Comparison of ENCODE assay signal across 1 cellular context in the genomic region with DNA sequence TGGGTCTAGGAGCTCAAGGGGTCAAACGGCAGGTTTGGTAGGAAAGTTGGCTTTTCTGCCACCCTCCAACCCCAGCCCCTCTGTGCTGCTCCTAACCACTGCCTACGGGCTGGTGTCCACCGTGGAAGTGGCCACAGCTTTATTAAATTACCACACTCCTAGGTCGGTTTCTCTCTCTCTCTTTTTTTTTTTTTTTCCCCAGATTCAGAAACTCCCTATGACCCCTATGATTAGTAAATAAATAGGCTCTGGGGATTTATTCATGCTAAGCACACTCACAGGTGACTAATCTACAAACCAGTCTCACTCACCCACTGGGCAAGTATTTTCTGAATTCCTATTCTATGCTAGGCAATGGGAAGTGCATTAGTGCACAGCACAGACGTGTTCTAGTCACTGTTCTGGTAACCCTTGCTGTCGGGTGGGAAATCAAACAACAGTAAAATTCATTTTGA.
TF ChIP-seq lines count a peak whose summit lies in the region.

No MANE protein-coding gene starts in this region.

TF ChIP-seq in Ishikawa, 13 proteins besides CTCF, POLR2A, EP300 and RAD21 (continued from another document):
- TF ChIP-seq, protein P1, sequence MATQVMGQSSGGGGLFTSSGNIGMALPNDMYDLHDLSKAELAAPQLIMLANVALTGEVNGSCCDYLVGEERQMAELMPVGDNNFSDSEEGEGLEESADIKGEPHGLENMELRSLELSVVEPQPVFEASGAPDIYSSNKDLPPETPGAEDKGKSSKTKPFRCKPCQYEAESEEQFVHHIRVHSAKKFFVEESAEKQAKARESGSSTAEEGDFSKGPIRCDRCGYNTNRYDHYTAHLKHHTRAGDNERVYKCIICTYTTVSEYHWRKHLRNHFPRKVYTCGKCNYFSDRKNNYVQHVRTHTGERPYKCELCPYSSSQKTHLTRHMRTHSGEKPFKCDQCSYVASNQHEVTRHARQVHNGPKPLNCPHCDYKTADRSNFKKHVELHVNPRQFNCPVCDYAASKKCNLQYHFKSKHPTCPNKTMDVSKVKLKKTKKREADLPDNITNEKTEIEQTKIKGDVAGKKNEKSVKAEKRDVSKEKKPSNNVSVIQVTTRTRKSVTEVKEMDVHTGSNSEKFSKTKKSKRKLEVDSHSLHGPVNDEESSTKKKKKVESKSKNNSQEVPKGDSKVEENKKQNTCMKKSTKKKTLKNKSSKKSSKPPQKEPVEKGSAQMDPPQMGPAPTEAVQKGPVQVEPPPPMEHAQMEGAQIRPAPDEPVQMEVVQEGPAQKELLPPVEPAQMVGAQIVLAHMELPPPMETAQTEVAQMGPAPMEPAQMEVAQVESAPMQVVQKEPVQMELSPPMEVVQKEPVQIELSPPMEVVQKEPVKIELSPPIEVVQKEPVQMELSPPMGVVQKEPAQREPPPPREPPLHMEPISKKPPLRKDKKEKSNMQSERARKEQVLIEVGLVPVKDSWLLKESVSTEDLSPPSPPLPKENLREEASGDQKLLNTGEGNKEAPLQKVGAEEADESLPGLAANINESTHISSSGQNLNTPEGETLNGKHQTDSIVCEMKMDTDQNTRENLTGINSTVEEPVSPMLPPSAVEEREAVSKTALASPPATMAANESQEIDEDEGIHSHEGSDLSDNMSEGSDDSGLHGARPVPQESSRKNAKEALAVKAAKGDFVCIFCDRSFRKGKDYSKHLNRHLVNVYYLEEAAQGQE (IDR thresholded peaks at IDR 0.05; ENCODE audit: low read depth), result no peak
- TF ChIP-seq YY1 (IDR thresholded peaks at IDR 0.05; ENCODE audit: low read depth) (no peak), TCF12 (IDR thresholded peaks at IDR 0.05; ENCODE audit: low read depth) (peak; percentile 59), TEAD4 (IDR thresholded peaks at IDR 0.05) (peak; percentile 61; the same call in 1 of the 2 replicates), NFIC (IDR thresholded peaks at IDR 0.05) (no peak)
- TF ChIP-seq, protein P2, sequence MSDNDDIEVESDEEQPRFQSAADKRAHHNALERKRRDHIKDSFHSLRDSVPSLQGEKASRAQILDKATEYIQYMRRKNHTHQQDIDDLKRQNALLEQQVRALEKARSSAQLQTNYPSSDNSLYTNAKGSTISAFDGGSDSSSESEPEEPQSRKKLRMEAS (IDR thresholded peaks at IDR 0.05), result 0 out of 2 replicates have a peak, but pooled peaks have one; percentile 12
